Comparison of ENCODE assay signal across 1 cellular context in genomic region chr11:82908311-82908710, GRCh38.
TF ChIP-seq lines count a peak whose summit lies in the region.

No MANE protein-coding gene starts in this region.

TF ChIP-seq in GM23338, 12 proteins besides CTCF, POLR2A, EP300 and RAD21:
- TF ChIP-seq ZNF462 (CRISPR knock-in tag; IDR thresholded peaks at IDR 0.05) (no peak), NANOG (IDR thresholded peaks at IDR 0.05; ENCODE audit: borderline replicate concordance) (no peak), EZH2phosphoT487 (IDR thresholded peaks at IDR 0.05; ENCODE audit: unreplicated experiment) (no peak), POLR2AphosphoS5 (IDR thresholded peaks at IDR 0.05; ENCODE audit: low read depth) (no peak), ETS1 (IDR thresholded peaks at IDR 0.05) (no peak), STAT1 (IDR thresholded peaks at IDR 0.05; ENCODE audit: unreplicated experiment) (no peak), CREB1 (CRISPR knock-in tag; IDR thresholded peaks at IDR 0.05; ENCODE audit: low read depth) (no peak), REST (IDR thresholded peaks at IDR 0.05; ENCODE audit: unreplicated experiment) (no peak), ZNF114 (CRISPR knock-in tag; IDR thresholded peaks at IDR 0.05) (no peak), JUNB (IDR thresholded peaks at IDR 0.05; ENCODE audit: unreplicated experiment) (no peak), ZNF331 (CRISPR knock-in tag; IDR thresholded peaks at IDR 0.05; ENCODE audit: low read depth) (no peak), EZH2 (IDR thresholded peaks at IDR 0.05; ENCODE audit: low read depth, unreplicated experiment) (no peak)
